ENCODE assay signal across 11 cellular contexts in genomic region chr2:154698238-154698788, GRCh38. TPM values are rescaled to one million over a fixed set of nuclear protein-coding genes. Genes with fewer than 3 reads are reported as not detected.
DNase-seq lines count a peak whose midpoint lies in the region; ATAC-seq and TF ChIP-seq lines count a peak whose summit lies in the region.
"Had no signal": no experiment of that assay in that cellular context is flagged by ENCODE, and none has a peak within 500 bp of the region (broad histone marks: within the 10 kb centered on the region; RNA-seq: fewer than 3 reads in every experiment).

Gene KCNJ3 (plus strand): TSS chr2:154698695. CDS start chr2:154698776, 81 bp downstream.

- DNase-seq in A673 (ENCODE audit: low spot score) (no peak), NCI-H2227 (lab: John Stamatoyannopoulos, UW; ENCODE audit: unreplicated experiment) (peak; percentile 75), esophagus squamous epithelium (lab: John Stamatoyannopoulos, UW) (no peak), cortex of kidney (lab: John Stamatoyannopoulos, UW) (no peak)
- DNase-seq: activated CD8-positive, alpha-beta memory T cell treated with anti-CD3 and anti-CD28 coated beads, Interleukin-2, amount 50 U/mL, for 48 hours; NK-92 treated with Interleukin-12 subunit alpha and Interleukin-12 subunit beta, amount 100 ng/mL, for 24 hours; stimulated activated CD4-positive, alpha-beta T cell treated with anti-CD3 and anti-CD28 coated beads, Interleukin-2, amount 100 ng/mL, for 24 hours had no signal

- intact Hi-C loops in A673 (cut with micrococcal nuclease; ENCODE audit: unreplicated experiment) (no loop called here), esophagus squamous epithelium (cut with DNase I) (no loop called here)

- BruUV-seq in A673 (replicated peaks; lab: Mats Ljungman, UMichigan), result no TSS peak

- 2 to 7% methylated on average over 13 to 16 of the region's 28 CpGs for WGBS in esophagus squamous epithelium, 2 donors

- no peaks in the 10 kb centered on the region for H3K36me3 ChIP-seq in A673 (ENCODE audit: insufficient read depth, low read length, poor library complexity, severe bottlenecking)
- H3K36me3 ChIP-seq in esophagus squamous epithelium, result no peaks in the 10 kb centered on the region
- H3K36me3 ChIP-seq in neuron (ENCODE audit: insufficient read depth, low read length), result no peaks in the 10 kb centered on the region

- H3K4me1 ChIP-seq in A673 (ENCODE audit: insufficient read depth, low read length, poor library complexity, severe bottlenecking) (peaks cover 6% of the 10 kb centered on the region), esophagus squamous epithelium (peaks cover 4 to 27% (median 10%) of the 10 kb centered on the region in 3 donors), neuron (ENCODE audit: insufficient read depth, low read length) (peaks cover 7% of the 10 kb centered on the region)

- TF ChIP-seq CTCF in A673 (conservative IDR thresholded peaks at IDR 0.05; ENCODE audit: low read depth, low read length) (no peak), esophagus squamous epithelium (IDR thresholded peaks at IDR 0.05) (no peak)

- CTCF ChIA-PET in A673 (lab: Charles Lee), result no interaction called here

- POLR2A ChIA-PET in A673 (lab: Charles Lee; ENCODE audit: low non-redundant PET), result no interaction called here

- H3K4me3 ChIP-seq in A673 (ENCODE audit: low read depth, low read length, poor library complexity, severe bottlenecking), result peak within 1 kb of the TSS; percentile 35
- H3K4me3 ChIP-seq in esophagus squamous epithelium, result peak within 1 kb of the TSS in 3 of 4 donors; percentile 25 to 61 (median 39)
- peak within 1 kb of the TSS; percentile 36 for H3K4me3 ChIP-seq in neuron (ENCODE audit: low read length)

- H3K27ac ChIP-seq in A673 (ENCODE audit: low read depth, low read length, poor library complexity, severe bottlenecking) (no peak within 1 kb of the TSS), esophagus squamous epithelium (no peak within 1 kb of the TSS)

- peak within 1 kb of the TSS; percentile 35 for H2AFZ ChIP-seq in neuron (ENCODE audit: low read depth, low read length)

- no peak for TF ChIP-seq POLR2A in esophagus squamous epithelium (IDR thresholded peaks at IDR 0.05)

- ATAC-seq in GM18520 (IDR thresholded peaks at IDR 0.05; ENCODE audit: unreplicated experiment), result no peak
- no peak for ATAC-seq in HG02623 (IDR thresholded peaks at IDR 0.05; ENCODE audit: unreplicated experiment)
- ATAC-seq in HG03442 (IDR thresholded peaks at IDR 0.05; ENCODE audit: unreplicated experiment), result no peak

- peaks cover 62% of the 10 kb centered on the region for H3K27me3 ChIP-seq in A673 (replicated peaks; ENCODE audit: insufficient read depth, low read depth, low read length, poor library complexity)
- H3K27me3 ChIP-seq in esophagus squamous epithelium, result peaks cover 3 to 44% (median 9%) of the 10 kb centered on the region in 4 donors
- H3K27me3 ChIP-seq in neuron (ENCODE audit: insufficient read depth, low read length), result peaks cover 31% of the 10 kb centered on the region

- H3K9me3 ChIP-seq in A673 (ENCODE audit: low read depth, low read length, poor library complexity, severe bottlenecking), result no peaks in the 10 kb centered on the region
- no peaks in the 10 kb centered on the region for H3K9me3 ChIP-seq in esophagus squamous epithelium
- no peaks in the 10 kb centered on the region for H3K9me3 ChIP-seq in neuron (ENCODE audit: low read length)

RNA-seq across cellular contexts. Expression of gene KCNJ3, which starts in this region (rescaled TPM):
- not detected in 2 replicates for total RNA-seq in A673 (2021)
- not detected for total RNA-seq in esophagus squamous epithelium
